In the genomic region with DNA sequence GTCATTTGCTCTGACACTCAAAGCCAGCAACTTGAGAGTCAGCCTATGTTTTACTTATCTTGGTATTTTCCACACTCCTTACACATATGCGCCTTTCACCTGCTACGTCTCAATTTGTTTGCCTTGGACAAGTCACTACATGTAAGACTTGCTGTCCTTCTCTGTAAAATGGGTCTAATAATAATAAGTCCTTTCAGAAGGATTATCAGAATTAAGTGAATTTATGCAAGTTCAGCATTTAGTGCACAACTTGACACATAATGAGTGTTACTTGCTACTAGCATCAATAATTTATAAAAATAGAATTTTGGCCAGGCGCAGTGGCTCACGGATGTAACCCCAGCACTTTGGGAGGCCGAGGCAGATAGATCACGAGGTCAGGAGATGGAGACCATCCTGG, we compare ENCODE assay signal across 22 cellular contexts.
"Had no signal": no experiment of that assay in that cellular context is flagged by ENCODE, and none has a peak within 500 bp of the region (broad histone marks: within the 10 kb centered on the region; RNA-seq: fewer than 3 reads in every experiment).

No MANE protein-coding gene starts in this region.

- H3K4me2 ChIP-seq: neural progenitor cell had no signal

- H3K27me3 Mint-ChIP-seq: activated CD4-positive, alpha-beta memory T cell treated with anti-CD3 and anti-CD28 coated beads, Interleukin-2, amount 10 ng/mL, durations not matched to agents 7 days and 5 days; activated CD8-positive, alpha-beta memory T cell treated with anti-CD3 and anti-CD28 coated beads, Interleukin-2, amount 10 ng/mL, durations not matched to agents 7 days and 5 days; activated naive CD8-positive, alpha-beta T cell treated with anti-CD3 and anti-CD28 coated beads for 36 hours had no signal

- H3K9me3 ChIP-seq: ascending aorta, heart left ventricle, right atrium auricular region, spleen, suprapubic skin, tibial artery had no signal

- H3K27ac ChIP-seq: heart left ventricle, neural progenitor cell, right atrium auricular region, spleen, suprapubic skin had no signal

- H3K27ac Mint-ChIP-seq: activated CD4-positive, alpha-beta memory T cell treated with anti-CD3 and anti-CD28 coated beads, Interleukin-2, amount 10 ng/mL, durations not matched to agents 7 days and 5 days; activated CD4-positive, alpha-beta T cell treated with anti-CD3 and anti-CD28 coated beads, Interleukin-2, amount 10 ng/mL, durations not matched to agents 7 days and 5 days; activated CD8-positive, alpha-beta memory T cell treated with anti-CD3 and anti-CD28 coated beads, Interleukin-2, amount 10 ng/mL, durations not matched to agents 7 days and 5 days; activated naive CD8-positive, alpha-beta T cell treated with anti-CD3 and anti-CD28 coated beads for 36 hours; activated T-helper 2 cell treated with anti-CD3 and anti-CD28 coated beads, Interferon-gamma antibody, Interleukin-2, Interleukin-4, amounts not matched to agents 10 μg/mL and 5 μg/mL and 100 μg/mL, durations not matched to agents 14 hours and 24 hours and 36 hours; effector memory CD8-positive, alpha-beta T cell; natural killer cell had no signal

- H3K4me3 ChIP-seq: ascending aorta, heart left ventricle, neural progenitor cell, right atrium auricular region, spleen, suprapubic skin, tibial artery had no signal

- H3K36me3 Mint-ChIP-seq: activated CD8-positive, alpha-beta memory T cell treated with anti-CD3 and anti-CD28 coated beads, Interleukin-2, amount 10 ng/mL, durations not matched to agents 7 days and 5 days; activated naive CD8-positive, alpha-beta T cell treated with anti-CD3 and anti-CD28 coated beads for 36 hours; natural killer cell; neural progenitor cell had no signal

- H3K36me3 ChIP-seq: ascending aorta, brain microvascular endothelial cell, heart left ventricle, neural progenitor cell, right atrium auricular region, spleen, suprapubic skin, tibial artery had no signal

- DNase-seq: activated CD4-positive, alpha-beta memory T cell treated with anti-CD3 and anti-CD28 coated beads, Interleukin-2, amount 10 ng/mL, durations not matched to agents 7 days and 5 days; activated CD4-positive, alpha-beta T cell treated with anti-CD3 and anti-CD28 coated beads for 1 hour; activated CD8-positive, alpha-beta memory T cell treated with anti-CD3 and anti-CD28 coated beads, Interleukin-2, amount 10 ng/mL, durations not matched to agents 7 days and 5 days; activated naive CD4-positive, alpha-beta T cell; activated naive CD8-positive, alpha-beta T cell treated with anti-CD3 and anti-CD28 coated beads for 36 hours; activated T-cell treated with anti-CD3 and anti-CD28 coated beads, Interleukin-2, amount 50 U/mL, for 48 hours; brain microvascular endothelial cell; cortex of kidney; effector memory CD8-positive, alpha-beta T cell; foreskin fibroblast; heart left ventricle; natural killer cell; spleen; stimulated activated naive CD4-positive, alpha-beta T cell; T-helper 1 cell; tibial artery had no signal

- H3K27me3 ChIP-seq: ascending aorta, brain microvascular endothelial cell, heart left ventricle, neural progenitor cell, right atrium auricular region, spleen, suprapubic skin, tibial artery had no signal

- H2AFZ ChIP-seq: neural progenitor cell had no signal

- H3K9ac ChIP-seq: neural progenitor cell had no signal

- H3K9me3 Mint-ChIP-seq: activated CD4-positive, alpha-beta memory T cell treated with anti-CD3 and anti-CD28 coated beads, Interleukin-2, amount 10 ng/mL, durations not matched to agents 7 days and 5 days; activated CD4-positive, alpha-beta T cell treated with anti-CD3 and anti-CD28 coated beads, Interleukin-2, amount 10 ng/mL, durations not matched to agents 7 days and 5 days; activated naive CD8-positive, alpha-beta T cell treated with anti-CD3 and anti-CD28 coated beads for 36 hours; activated T-helper 2 cell treated with anti-CD3 and anti-CD28 coated beads, Interferon-gamma antibody, Interleukin-2, Interleukin-4, amounts not matched to agents 10 μg/mL and 5 μg/mL and 100 μg/mL, durations not matched to agents 14 hours and 24 hours and 36 hours; effector memory CD8-positive, alpha-beta T cell; natural killer cell; neural progenitor cell had no signal

- ATAC-seq: activated CD8-positive, alpha-beta memory T cell treated with anti-CD3 and anti-CD28 coated beads, Interleukin-2, amount 10 ng/mL, durations not matched to agents 7 days and 5 days; effector memory CD8-positive, alpha-beta T cell; heart left ventricle; natural killer cell had no signal

- H3K4me3 Mint-ChIP-seq: activated CD4-positive, alpha-beta memory T cell treated with anti-CD3 and anti-CD28 coated beads, Interleukin-2, amount 10 ng/mL, durations not matched to agents 7 days and 5 days; activated CD4-positive, alpha-beta T cell treated with anti-CD3 and anti-CD28 coated beads, Interleukin-2, amount 10 ng/mL, durations not matched to agents 7 days and 5 days; activated CD8-positive, alpha-beta memory T cell treated with anti-CD3 and anti-CD28 coated beads, Interleukin-2, amount 10 ng/mL, durations not matched to agents 7 days and 5 days; activated naive CD8-positive, alpha-beta T cell treated with anti-CD3 and anti-CD28 coated beads for 36 hours; effector memory CD8-positive, alpha-beta T cell; natural killer cell; neural progenitor cell had no signal
